16 cellular contexts compared by ENCODE assay signal in the genomic region with DNA sequence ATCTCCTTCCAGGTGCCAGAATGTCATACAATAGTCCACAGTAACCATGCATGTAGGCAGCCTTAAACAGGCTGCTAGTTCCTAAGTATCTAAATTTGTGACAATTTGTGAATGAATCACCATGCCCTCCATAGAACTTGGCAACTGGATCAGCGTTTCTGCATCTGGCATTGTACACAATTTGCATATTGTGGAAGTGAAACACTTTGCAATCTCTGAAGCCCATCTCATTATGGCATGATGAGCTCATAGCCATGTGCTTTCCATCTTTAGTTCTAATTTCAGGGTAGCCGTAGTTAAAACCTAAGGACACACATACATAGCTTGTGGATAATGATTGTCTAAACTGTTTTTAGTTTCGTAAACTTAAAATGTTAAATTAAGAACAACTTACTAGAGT.
"Had no signal": no experiment of that assay in that cellular context is flagged by ENCODE, and none has a peak within 500 bp of the region (broad histone marks: within the 10 kb centered on the region; RNA-seq: fewer than 3 reads in every experiment).

No MANE protein-coding gene starts in this region.

- FAIRE-seq: astrocyte had no signal

- H3K4me1 Mint-ChIP-seq: activated CD4-positive, alpha-beta memory T cell treated with anti-CD3 and anti-CD28 coated beads, Interleukin-2, amount 10 ng/mL, durations not matched to agents 7 days and 5 days; activated CD4-positive, alpha-beta T cell treated with anti-CD3 and anti-CD28 coated beads for 36 hours; neural crest cell had no signal

- H3K27me3 Mint-ChIP-seq: activated CD4-positive, alpha-beta memory T cell treated with anti-CD3 and anti-CD28 coated beads, Interleukin-2, amount 10 ng/mL, durations not matched to agents 7 days and 5 days; activated CD4-positive, alpha-beta T cell treated with anti-CD3 and anti-CD28 coated beads for 36 hours had no signal

- ATAC-seq: activated CD4-positive, alpha-beta T cell treated with anti-CD3 and anti-CD28 coated beads for 36 hours had no signal

- H3K27ac Mint-ChIP-seq: activated CD4-positive, alpha-beta memory T cell treated with anti-CD3 and anti-CD28 coated beads, Interleukin-2, amount 10 ng/mL, durations not matched to agents 7 days and 5 days; activated CD4-positive, alpha-beta T cell treated with anti-CD3 and anti-CD28 coated beads for 36 hours; activated T-helper 1 cell treated with anti-CD3 and anti-CD28 coated beads, Interleukin-12 subunit alpha, Interleukin-12 subunit beta, Interleukin-2, Interleukin-4 antibody, amounts not matched to agents 30 ng/mL and 10 ng/mL and 1 ng/mL, durations not matched to agents 14 hours and 24 hours and 36 hours had no signal

- H3K9me3 Mint-ChIP-seq: activated CD4-positive, alpha-beta memory T cell treated with anti-CD3 and anti-CD28 coated beads, Interleukin-2, amount 10 ng/mL, durations not matched to agents 7 days and 5 days; activated T-helper 1 cell treated with anti-CD3 and anti-CD28 coated beads, Interleukin-12 subunit alpha, Interleukin-12 subunit beta, Interleukin-2, Interleukin-4 antibody, amounts not matched to agents 30 ng/mL and 10 ng/mL and 1 ng/mL, durations not matched to agents 14 hours and 24 hours and 36 hours had no signal

- DNase-seq: activated CD4-positive, alpha-beta memory T cell treated with anti-CD3 and anti-CD28 coated beads, Interleukin-2, amount 10 ng/mL, durations not matched to agents 7 days and 5 days; activated CD4-positive, alpha-beta T cell treated with anti-CD3 and anti-CD28 coated beads for 36 hours; activated CD8-positive, alpha-beta memory T cell treated with anti-CD3 and anti-CD28 coated beads, Interleukin-2, amount 50 U/mL, for 48 hours; activated naive CD4-positive, alpha-beta T cell treated with Interleukin-2 at 50 U/mL for 16 hours; hippocampal formation; ovary; sigmoid colon; stimulated activated CD4-positive, alpha-beta T cell treated with anti-CD3 and anti-CD28 coated beads, Interleukin-12 subunit alpha, Interleukin-12 subunit beta, amount 100 ng/mL, for 4 hours; stimulated activated naive CD4-positive, alpha-beta T cell; substantia nigra; T1000; upper lobe of left lung; WERI-Rb-1 had no signal

- H3K4me3 Mint-ChIP-seq: activated CD4-positive, alpha-beta memory T cell treated with anti-CD3 and anti-CD28 coated beads, Interleukin-2, amount 10 ng/mL, durations not matched to agents 7 days and 5 days; activated CD4-positive, alpha-beta T cell treated with anti-CD3 and anti-CD28 coated beads for 36 hours; activated T-helper 1 cell treated with anti-CD3 and anti-CD28 coated beads, Interleukin-12 subunit alpha, Interleukin-12 subunit beta, Interleukin-2, Interleukin-4 antibody, amounts not matched to agents 30 ng/mL and 10 ng/mL and 1 ng/mL, durations not matched to agents 14 hours and 24 hours and 36 hours; neural crest cell had no signal
